8 cellular contexts compared by ENCODE assay signal in genomic region chr2:43228782-43229659, GRCh38. TPM values are rescaled to one million over a fixed set of nuclear protein-coding genes. Genes with fewer than 3 reads are reported as not detected.
DNase-seq lines count a peak whose midpoint lies in the region; ATAC-seq, FAIRE-seq and TF ChIP-seq lines count a peak whose summit lies in the region.

No MANE protein-coding gene starts in this region.

- peaks cover 42% of the 10 kb centered on the region for H3K79me2 ChIP-seq in OCI-LY3 (ENCODE audit: low read length)

- H3K4me3 Mint-ChIP-seq in CD8-positive, alpha-beta memory T cell = peak overlapping the region; percentile 80 to 99 (median 89)

- H3K9me3 Mint-ChIP-seq in CD8-positive, alpha-beta memory T cell = peaks cover 0 to 4% (median 3%) of the 10 kb centered on the region in 5 donors

- POLR2A ChIA-PET in CD8-positive, alpha-beta memory T cell (lab: Charles Lee) = interaction anchor here (0.6 to 13.5 kb wide), 11 partner anchors 10 to 265 kb away, joined by 3 to 590 read pairs (median 5); no protein-coding TSS in a partner anchor

- no peak for ATAC-seq in pancreas
- no peak for ATAC-seq in HG03097 (IDR thresholded peaks at IDR 0.05; ENCODE audit: low FRiP score, unreplicated experiment)
- no peak for ATAC-seq in GM18868 (IDR thresholded peaks at IDR 0.05; ENCODE audit: unreplicated experiment)
- ATAC-seq in HG03280 (IDR thresholded peaks at IDR 0.05; ENCODE audit: unreplicated experiment) = no peak

- CTCF ChIA-PET in CD8-positive, alpha-beta memory T cell (lab: Charles Lee) = interaction anchor here (0.5 to 19.6 kb wide), 41 partner anchors 9 to 370 kb away, joined by 3 to 820 read pairs (median 4); no protein-coding TSS in a partner anchor

- H3K36me3 Mint-ChIP-seq in CD8-positive, alpha-beta memory T cell = peaks cover 4 to 58% (median 9%) of the 10 kb centered on the region in 3 donors

- H2AFZ ChIP-seq in OCI-LY3 (ENCODE audit: low read depth, low read length) = no peak overlapping the region

- peaks cover 23 to 33% (median 26%) of the 10 kb centered on the region in 3 donors for H3K4me1 Mint-ChIP-seq in CD8-positive, alpha-beta memory T cell

- peaks cover 7% of the 10 kb centered on the region; the same call in 1 of the 2 replicates for H4K20me1 ChIP-seq in OCI-LY3 (ENCODE audit: insufficient read depth, low read length)

- peaks cover 0 to 23% of the 10 kb centered on the region in 2 donors for H3K27me3 Mint-ChIP-seq in CD8-positive, alpha-beta memory T cell

- WGBS in pancreas, 2 donors = 26 to 38% methylated on average over 6 of the region's 6 CpGs

- no peak for FAIRE-seq in pancreas (lab: Jason Lieb, UNC)

- peak overlapping the region; percentile 82 for H3K4me3 ChIP-seq in CD8-positive, alpha-beta memory T cell (ENCODE audit: low read length)
- H3K4me3 ChIP-seq in OCI-LY3 (ENCODE audit: low read length) = no peak overlapping the region
- no peak overlapping the region for H3K4me3 ChIP-seq in dorsolateral prefrontal cortex
- no peak overlapping the region for H3K4me3 ChIP-seq in pancreas

- H3K27ac ChIP-seq in CD8-positive, alpha-beta memory T cell (ENCODE audit: low read depth, low read length) = peak overlapping the region; percentile 92
- peak overlapping the region; percentile 88 for H3K27ac ChIP-seq in OCI-LY3 (ENCODE audit: low read length)
- peak overlapping the region in 57 of 59 donors; percentile 74 to 100 (median 98) for H3K27ac ChIP-seq in dorsolateral prefrontal cortex
- H3K27ac ChIP-seq in pancreas = peak overlapping the region; percentile 86 to 98 (median 96)

- peaks cover 22% of the 10 kb centered on the region for H3K36me3 ChIP-seq in CD8-positive, alpha-beta memory T cell (ENCODE audit: insufficient read depth, low read length)
- H3K36me3 ChIP-seq in OCI-LY3 (replicated peaks; ENCODE audit: low read depth, low read length) (peaks cover 12% of the 10 kb centered on the region), pancreas (peaks cover 0 to 24% (median 10%) of the 10 kb centered on the region in 3 donors)

- peak overlapping the region; percentile 91 for H3K4me2 ChIP-seq in OCI-LY3 (ENCODE audit: low read length)

- no peak for TF ChIP-seq CTCF in OCI-LY3 (IDR thresholded peaks at IDR 0.05; ENCODE audit: low read depth, low read length)
- TF ChIP-seq CTCF in dorsolateral prefrontal cortex (IDR thresholded peaks at IDR 0.05 in 54 of 56, conservative IDR thresholded peaks at IDR 0.05 in 2 of 56; ENCODE audit: low read depth in 1 of 56, partially characterized antibody in 56 of 56) = no peak
- TF ChIP-seq CTCF in pancreas (IDR thresholded peaks at IDR 0.05) = no peak

- peak overlapping the region; percentile 99; the same call in 1 of the 2 replicates for H3K9ac ChIP-seq in OCI-LY3 (ENCODE audit: low read length)

- H3K4me1 ChIP-seq in CD8-positive, alpha-beta memory T cell (ENCODE audit: insufficient read depth, low read length) = peaks cover 24% of the 10 kb centered on the region
- peaks cover 36% of the 10 kb centered on the region for H3K4me1 ChIP-seq in OCI-LY3 (ENCODE audit: low read length)
- H3K4me1 ChIP-seq in pancreas = peaks cover 17 to 21% (median 18%) of the 10 kb centered on the region in 3 donors

- intact Hi-C loops in dorsolateral prefrontal cortex (cut with DNase I) = loop anchor here (1.0 to 10.0 kb wide), 6 partner anchors 254 to 417 kb away; no protein-coding TSS in a partner anchor
- intact Hi-C loops in pancreas (cut with DNase I) = loop anchor here in 1 of 3 donors (5.0 to 10.0 kb wide), 2 partner anchors 94 to 252 kb away; no protein-coding TSS in a partner anchor

- H3K27ac Mint-ChIP-seq in CD8-positive, alpha-beta memory T cell = peak overlapping the region; percentile 78 to 97 (median 96)

- DNase-seq in CD8-positive, alpha-beta memory T cell = peak in 3 of 5 donors; percentile 42 to 60 (median 46)
- DNase-seq in dorsolateral prefrontal cortex (no peak), pancreas (no peak)
- DNase-seq in activated CD4-positive, alpha-beta T cell treated with anti-CD3 and anti-CD28 coated beads, Interleukin-2, amount 50 U/mL, for 1 hour = no peak

- H3K27me3 ChIP-seq in CD8-positive, alpha-beta memory T cell (ENCODE audit: insufficient read depth, low read length, poor library complexity, severe bottlenecking) = no peaks in the 10 kb centered on the region
- H3K27me3 ChIP-seq in OCI-LY3 (ENCODE audit: low read depth, low read length) = no peaks in the 10 kb centered on the region
- H3K27me3 ChIP-seq in dorsolateral prefrontal cortex = peaks cover 0 to 19% (median 0%) of the 10 kb centered on the region in 45 donors
- no peaks in the 10 kb centered on the region for H3K27me3 ChIP-seq in pancreas

- H3K9me3 ChIP-seq in CD8-positive, alpha-beta memory T cell (ENCODE audit: low read length) = no peaks in the 10 kb centered on the region
- no peaks in the 10 kb centered on the region for H3K9me3 ChIP-seq in OCI-LY3 (ENCODE audit: insufficient read depth, low read length)
- H3K9me3 ChIP-seq in pancreas = no peaks in the 10 kb centered on the region

RNA-seq across cellular contexts. Expression of gene ZFP36L2, which starts 2.6 kb away (rescaled TPM):
- total RNA-seq in CD8-positive, alpha-beta memory T cell = 10 to 100 TPM; 98.0 to 98.6 TPM
- polyA plus RNA-seq in CD8-positive, alpha-beta memory T cell = 737 TPM
- total RNA-seq in dorsolateral prefrontal cortex (10 to 100 TPM; 13.0 to 86.0 (median 32.4) TPM), pancreas (100 to 1,000 TPM in 1 of 6 donors, 10 to 100 TPM in 5; 36.8 to 117 (median 64.8) TPM)
- polyA plus RNA-seq in pancreas = 10 to 100 TPM; 44.4 to 52.6 TPM

Comparison
In these comparisons a context has a peak if more than half of its experiments do, and no peak if none do; other contexts are left out.
1. DNase-seq: peak in CD8-positive, alpha-beta memory T cell (3 of 5); none in dorsolateral prefrontal cortex (0 of 10), pancreas (0 of 6) and activated CD4-positive, alpha-beta T cell treated with anti-CD3 and anti-CD28 coated beads, Interleukin-2, amount 50 U/mL, for 1 hour (single experiment).
2. Peak in every context shown above with its lines, with median percentiles within 50 percentile points of each other: H3K27ac ChIP-seq.